8 cellular contexts compared by ENCODE assay signal in genomic region chr19:5680083-5680436, GRCh38. TPM values are rescaled to one million over a fixed set of nuclear protein-coding genes. Genes with fewer than 3 reads are reported as not detected.
DNase-seq lines count a peak whose midpoint lies in the region; TF ChIP-seq lines count a peak whose summit lies in the region.

No MANE protein-coding gene starts in this region.

- 0% methylated on average over 21 to 23 of the region's 23 CpGs for WGBS in lower leg skin, 2 donors
- WGBS in tibial nerve, 2 donors = 0 to 1% methylated on average over 18 to 21 of the region's 23 CpGs

- no peaks in the 10 kb centered on the region for H3K9me3 ChIP-seq in tibial nerve

- H3K4me1 ChIP-seq in tibial nerve = peaks cover 0 to 28% (median 8%) of the 10 kb centered on the region in 4 donors

- H3K36me3 Mint-ChIP-seq in IgD-negative memory B cell (no peaks in the 10 kb centered on the region), chondrocyte (ENCODE audit: low read depth) (no peaks in the 10 kb centered on the region)

- intact Hi-C loops in lower leg skin (cut with DNase I; ENCODE audit: low total_unique reads) = loop anchor here (10.0 kb wide), 1 partner anchor 635 kb away; no protein-coding TSS in a partner anchor

- H3K4me3 ChIP-seq in BJ (ENCODE audit: low read depth, low read length) (peak overlapping the region; percentile 84), lower leg skin (ENCODE audit: low read depth, poor library complexity, severe bottlenecking) (peak overlapping the region; percentile 97), tibial nerve (peak overlapping the region; percentile 61 to 98 (median 88))

- TF ChIP-seq CTCF in BJ (IDR thresholded peaks at IDR 0.05; ENCODE audit: insufficient read depth, low read depth, low read length) = no peak
- peak; percentile 42 for TF ChIP-seq CTCF in chondrocyte (IDR thresholded peaks at IDR 0.05)
- no peak for TF ChIP-seq CTCF in lower leg skin (IDR thresholded peaks at IDR 0.05)
- TF ChIP-seq CTCF in tibial nerve (IDR thresholded peaks at IDR 0.05) = peak in 1 of 5 experiments; percentile 8

- H3K36me3 ChIP-seq in BJ (ENCODE audit: control insufficient read depth, insufficient read depth, low read length) = peaks cover 5% of the 10 kb centered on the region
- H3K36me3 ChIP-seq in tibial nerve = peaks cover 0 to 20% (median 0%) of the 10 kb centered on the region in 3 donors

- H3K27me3 ChIP-seq in BJ (ENCODE audit: control insufficient read depth, insufficient read depth, low read length) = no peaks in the 10 kb centered on the region
- no peaks in the 10 kb centered on the region for H3K27me3 ChIP-seq in tibial nerve

- H3K4me1 Mint-ChIP-seq in IgD-negative memory B cell = peaks cover 5 to 11% (median 11%) of the 10 kb centered on the region in 3 donors
- H3K4me1 Mint-ChIP-seq in chondrocyte (ENCODE audit: low read depth) = peaks cover 24% of the 10 kb centered on the region

- CTCF ChIA-PET in BJ (lab: Yijun Ruan, JAX) = interaction anchor here (1.0 to 1.6 kb wide), 2 partner anchors 9 to 10 kb away, joined by 6 to 8 read pairs; partner anchors contain the start of gene RPL36

- H3K27me3 Mint-ChIP-seq in IgD-negative memory B cell (peaks cover 3% of the 10 kb centered on the region), chondrocyte (ENCODE audit: low read depth) (no peaks in the 10 kb centered on the region)

- peak overlapping the region; percentile 89 to 96 (median 94) for H3K4me3 Mint-ChIP-seq in IgD-negative memory B cell
- H3K4me3 Mint-ChIP-seq in chondrocyte (ENCODE audit: unreplicated experiment) = peak overlapping the region; percentile 100

- DNase-seq in BJ (ENCODE audit: low read depth) = no peak
- DNase-seq in chondrocyte (ENCODE audit: low spot score) = no peak
- peak in 1 of 2 donors; percentile 92 for DNase-seq in lower leg skin (ENCODE audit: low spot score in 2 of 2)
- DNase-seq in tibial nerve (ENCODE audit: low spot score in 2 of 2) = peak in 1 of 2 donors; percentile 11
- DNase-seq in NCI-H2171 treated with DMSO at 0.1 percent for 48 hours (lab: John Stamatoyannopoulos, UW) = no peak
- no peak for DNase-seq in A172 (ENCODE audit: low spot score)
- DNase-seq in NK-92 (lab: John Stamatoyannopoulos, UW; ENCODE audit: unreplicated experiment) = no peak

- TF ChIP-seq POLR2A in lower leg skin (IDR thresholded peaks at IDR 0.05) (no peak), tibial nerve (IDR thresholded peaks at IDR 0.05) (no peak)

- H3K27ac Mint-ChIP-seq in IgD-negative memory B cell (peak overlapping the region; percentile 97 to 100 (median 99)), chondrocyte (ENCODE audit: unreplicated experiment) (peak overlapping the region; percentile 97)

- POLR2A ChIA-PET in BJ (lab: Charles Lee) = no interaction called here

- H3K9me3 Mint-ChIP-seq in IgD-negative memory B cell = no peaks in the 10 kb centered on the region
- no peaks in the 10 kb centered on the region for H3K9me3 Mint-ChIP-seq in chondrocyte (ENCODE audit: low read depth)

- TF ChIP-seq EP300 in tibial nerve (IDR thresholded peaks at IDR 0.05) = no peak

- peak overlapping the region; percentile 92 to 96 (median 94) for H3K27ac ChIP-seq in tibial nerve

RNA-seq across cellular contexts. Expression of gene MICOS13, which starts 0.3 kb away (rescaled TPM):
- polyA plus RNA-seq in BJ (2011; rRNA removed) (65.2 and 67.8 TPM in 2 replicates), IgD-negative memory B cell (107 TPM)
- 11.5 and 19.8 TPM in 2 replicates for polyA minus RNA-seq in BJ (2011; rRNA and poly(A)+ RNA removed)
- total RNA-seq in chondrocyte (61.0 to 66.6 TPM (median 65.3 TPM) in 3 replicates), lower leg skin (10 to 100 TPM; 43.6 to 65.5 (median 54.1) TPM), tibial nerve (10 to 100 TPM; 48.9 to 79.1 (median 65.9) TPM)
- 49.6 and 81.0 TPM in 2 replicates for total RNA-seq in A172 (2014; rRNA removed; shearing (Covaris generic))

RNA-seq across cellular contexts. Expression of gene HSD11B1L, which starts 0.8 kb away (rescaled TPM):
- polyA plus RNA-seq in BJ (2011; rRNA removed) = 5.3 and 5.6 TPM in 2 replicates
- 0.72 and 1.2 TPM in 2 replicates for polyA minus RNA-seq in BJ (2011; rRNA and poly(A)+ RNA removed)
- polyA plus RNA-seq in IgD-negative memory B cell = 2.1 TPM
- total RNA-seq in chondrocyte = 7.2 to 9.9 TPM (median 9.9 TPM) in 3 replicates
- total RNA-seq in lower leg skin = 10 to 100 TPM; 20.1 to 38.1 (median 24.8) TPM
- total RNA-seq in tibial nerve = 10 to 100 TPM in 2 of 4 donors, 1 to 10 TPM in 2; 7.5 to 23.7 (median 11.6) TPM
- 24.1 and 58.4 TPM in 2 replicates for total RNA-seq in A172 (2014; rRNA removed; shearing (Covaris generic))

RNA-seq across cellular contexts. Expression of gene RPL36, which starts 10.0 kb away (rescaled TPM):
- polyA plus RNA-seq in BJ (2011; rRNA removed) (824 and 912 TPM in 2 replicates), IgD-negative memory B cell (2,640 TPM)
- polyA minus RNA-seq in BJ (2011; rRNA and poly(A)+ RNA removed) = 265 and 384 TPM in 2 replicates
- total RNA-seq in chondrocyte (537 to 578 TPM (median 548 TPM) in 3 replicates), lower leg skin (1,000 to 10,000 TPM; 1,101 to 1,427 (median 1,254) TPM), tibial nerve (100 to 1,000 TPM; 552 to 780 (median 644) TPM)
- total RNA-seq in A172 (2014; rRNA removed; shearing (Covaris generic)) = 782 and 864 TPM in 2 replicates

RNA-seq across cellular contexts. Expression of gene LONP1, which starts 39.9 kb away (rescaled TPM):
- polyA plus RNA-seq in BJ (2011; rRNA removed) = 55.4 and 77.4 TPM in 2 replicates
- polyA minus RNA-seq in BJ (2011; rRNA and poly(A)+ RNA removed) = 60.9 and 65.7 TPM in 2 replicates
- polyA plus RNA-seq in IgD-negative memory B cell = 38.5 TPM
- 59.1 to 116 TPM (median 116 TPM) in 3 replicates for total RNA-seq in chondrocyte
- total RNA-seq in lower leg skin = 10 to 100 TPM; 40.9 to 81.7 (median 61.2) TPM
- total RNA-seq in tibial nerve = 100 to 1,000 TPM; 107 to 116 (median 110) TPM
- 120 and 153 TPM in 2 replicates for total RNA-seq in A172 (2014; rRNA removed; shearing (Covaris generic))

RNA-seq across cellular contexts. Expression of gene CATSPERD, which starts 40.4 kb away (rescaled TPM):
- polyA plus RNA-seq in BJ (2011; rRNA removed) (not detected in 2 replicates), IgD-negative memory B cell (not detected)
- 0.09 TPM in 1 of 2 replicates, not detected in the other for polyA minus RNA-seq in BJ (2011; rRNA and poly(A)+ RNA removed)
- total RNA-seq in chondrocyte (not detected in 3 replicates), lower leg skin (not detected), tibial nerve (not detected)
- not detected in 2 replicates for total RNA-seq in A172 (2014; rRNA removed; shearing (Covaris generic))
